Comparison of ENCODE assay signal across 15 cellular contexts in the genomic region with DNA sequence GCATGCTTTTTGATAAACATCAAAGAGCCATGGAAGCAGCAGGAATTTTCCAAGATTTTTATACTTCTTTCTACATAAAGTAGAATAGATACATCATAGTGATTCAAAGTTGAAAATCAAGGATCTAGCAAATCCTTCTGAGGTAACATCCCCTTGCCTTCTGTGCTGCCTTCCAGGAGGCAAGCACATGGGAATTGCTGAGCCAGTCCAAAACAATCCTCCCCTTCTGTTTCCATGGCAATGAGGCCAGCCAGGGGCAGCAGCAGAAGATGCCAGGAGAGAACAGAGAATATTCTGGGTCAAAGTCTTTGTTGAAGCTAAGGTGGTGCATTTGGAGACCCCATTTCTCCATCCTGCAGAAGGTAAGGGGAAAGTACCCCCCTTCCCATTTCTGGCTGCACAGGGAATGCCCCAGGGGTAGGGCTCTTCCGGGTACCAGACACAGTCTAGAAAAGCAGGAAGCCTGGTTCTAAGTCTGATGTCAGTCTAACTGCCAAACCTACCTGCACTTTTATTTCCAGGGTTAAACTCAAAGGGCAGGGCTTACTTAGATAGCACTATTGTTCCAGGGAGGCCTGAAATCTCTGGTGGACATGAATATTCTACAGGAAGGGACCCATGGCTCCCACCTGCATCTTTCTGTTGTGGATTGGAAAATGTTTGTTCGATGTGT. TPM values are rescaled to one million over a fixed set of nuclear protein-coding genes. Genes with fewer than 3 reads are reported as not detected.
DNase-seq lines count a peak whose midpoint lies in the region; ATAC-seq, FAIRE-seq and TF ChIP-seq lines count a peak whose summit lies in the region.
"Had no signal": no experiment of that assay in that cellular context is flagged by ENCODE, and none has a peak within 500 bp of the region (broad histone marks: within the 10 kb centered on the region; RNA-seq: fewer than 3 reads in every experiment).

No MANE protein-coding gene starts in this region.

- H3K27ac ChIP-seq in HepG2 (ENCODE audit: extremely low read length, insufficient read depth, low read length), result no peak overlapping the region
- no peak overlapping the region for H3K27ac ChIP-seq in right lobe of liver
- no peak overlapping the region for H3K27ac ChIP-seq in hepatocyte
- peak overlapping the region; percentile 18 for H3K27ac ChIP-seq in thymus (ENCODE audit: low read depth)
- H3K27ac ChIP-seq in vagina, result no peak overlapping the region
- H3K27ac ChIP-seq: adrenal gland, BLaER1, heart right ventricle, pancreas had no signal

- no peaks in the 10 kb centered on the region for H4K20me1 ChIP-seq in HepG2 (ENCODE audit: insufficient read depth, low read length)
- H4K20me1 ChIP-seq in hepatocyte (ENCODE audit: insufficient read depth, poor library complexity, severe bottlenecking), result no peaks in the 10 kb centered on the region
- H4K20me1 ChIP-seq: BLaER1 had no signal

- no peak for DNase-seq in HepG2 (ENCODE audit: low spot score)
- DNase-seq in right lobe of liver, result no peak
- no peak for DNase-seq in WTC11 (ENCODE audit: low spot score)
- peak; percentile 46 for DNase-seq in hepatocyte (ENCODE audit: low spot score)
- DNase-seq in activated CD8-positive, alpha-beta memory T cell treated with anti-CD3 and anti-CD28 coated beads for 24 hours, result no peak
- DNase-seq in vagina (ENCODE audit: extremely low spot score in 2 of 2), result no peak
- DNase-seq in activated CD8-positive, alpha-beta memory T cell treated with anti-CD3 and anti-CD28 coated beads, Interleukin-2, amount 50 U/mL, for 4 hours, result no peak
- DNase-seq: adrenal gland; heart right ventricle; pancreas; stimulated activated naive CD4-positive, alpha-beta T cell had no signal

- H3K4me1 Mint-ChIP-seq in WTC11, result no peaks in the 10 kb centered on the region

- no peak overlapping the region for H3K27ac Mint-ChIP-seq in WTC11

- TF ChIP-seq POLR2A in HepG2 (IDR thresholded peaks at IDR 0.05; ENCODE audit: insufficient read depth in 1 of 2, low read depth in 2 of 2, low read length in 2 of 2), result no peak
- no peak for TF ChIP-seq POLR2A in right lobe of liver (IDR thresholded peaks at IDR 0.05)
- no peak for TF ChIP-seq POLR2A in vagina (IDR thresholded peaks at IDR 0.05)

- no peak for ATAC-seq in HepG2
- no peak for ATAC-seq in right lobe of liver
- ATAC-seq in WTC11, result peak; percentile 41; the same call in 1 of the 2 replicates
- ATAC-seq: heart right ventricle, pancreas had no signal

- intact Hi-C loops in HepG2 (cut with micrococcal nuclease; ENCODE audit: unreplicated experiment), result no loop called here
- intact Hi-C loops in right lobe of liver (cut with DNase I), result no loop called here
- intact Hi-C loops in vagina (cut with DNase I), result no loop called here

- H3K9ac ChIP-seq in HepG2 (ENCODE audit: insufficient read depth, low read depth, low read length), result no peak overlapping the region
- H3K9ac ChIP-seq: BLaER1 had no signal

- H3K36me3 Mint-ChIP-seq in WTC11, result no peaks in the 10 kb centered on the region

- WGBS in HepG2 (ENCODE audit: low lambda C conversion rate), result 2% methylated on average over 2 of the region's 2 CpGs
- WGBS in right lobe of liver (ENCODE audit: insufficient coverage, low coverage, low lambda C conversion rate, missing lambda C conversion rate), result 90% methylated on average over 1 of the region's 2 CpGs
- 64% methylated on average over 2 of the region's 2 CpGs for WGBS in hepatocyte (ENCODE audit: low lambda C conversion rate, missing lambda C conversion rate)
- WGBS in thymus, result 69% methylated on average over 2 of the region's 2 CpGs

- no TSS peak for BruUV-seq in HepG2 (replicated peaks; lab: Mats Ljungman, UMichigan)

- H3K79me2 ChIP-seq in HepG2 (ENCODE audit: insufficient read depth, low read length) (no peaks in the 10 kb centered on the region), hepatocyte (no peaks in the 10 kb centered on the region)

- no peak overlapping the region for H3K4me2 ChIP-seq in HepG2 (ENCODE audit: low read depth, low read length)
- H3K4me2 ChIP-seq in hepatocyte, result no peak overlapping the region
- H3K4me2 ChIP-seq: BLaER1 had no signal

- H3K36me3 ChIP-seq in HepG2 (replicated peaks in 1 of 2; ENCODE audit: control insufficient read depth in 1 of 2, insufficient read depth in 2 of 2, low read length in 2 of 2) (no peaks in the 10 kb centered on the region), right lobe of liver (no peaks in the 10 kb centered on the region), hepatocyte (replicated peaks; ENCODE audit: insufficient read depth, low read depth) (no peaks in the 10 kb centered on the region), thymus (ENCODE audit: control insufficient read depth, insufficient read depth) (no peaks in the 10 kb centered on the region), vagina (no peaks in the 10 kb centered on the region)
- H3K36me3 ChIP-seq: adrenal gland, BLaER1, heart right ventricle, pancreas had no signal

- TF ChIP-seq EP300 in HepG2 (IDR thresholded peaks at IDR 0.05; ENCODE audit: low read depth in 2 of 2, low read length in 2 of 2), result no peak
- TF ChIP-seq EP300 in HepG2 (CRISPR knock-in tag; IDR thresholded peaks at IDR 0.05; ENCODE audit: borderline replicate concordance), result no peak

- H3K4me3 ChIP-seq in HepG2 (replicated peaks in 1 of 3; ENCODE audit: insufficient read depth in 1 of 3, low read depth in 2 of 3, low read length in 3 of 3) (no peak overlapping the region), right lobe of liver (no peak overlapping the region), hepatocyte (no peak overlapping the region), thymus (ENCODE audit: low read length) (no peak overlapping the region), vagina (no peak overlapping the region)
- H3K4me3 ChIP-seq: adrenal gland, BLaER1, heart right ventricle, pancreas had no signal

- peaks cover 4 to 29% of the 10 kb centered on the region in 2 experiments; a peak in 3 of 5 replicates for H3K27me3 ChIP-seq in HepG2 (ENCODE audit: control insufficient read depth in 1 of 2, insufficient read depth in 2 of 2, low read length in 2 of 2)
- H3K27me3 ChIP-seq in right lobe of liver, result no peaks in the 10 kb centered on the region
- H3K27me3 ChIP-seq in hepatocyte, result no peaks in the 10 kb centered on the region
- no peaks in the 10 kb centered on the region for H3K27me3 ChIP-seq in thymus (ENCODE audit: control insufficient read depth, insufficient read depth)
- no peaks in the 10 kb centered on the region for H3K27me3 ChIP-seq in vagina
- H3K27me3 ChIP-seq: adrenal gland, BLaER1, pancreas had no signal

- no peak for FAIRE-seq in HepG2 (lab: Jason Lieb, UNC)
- FAIRE-seq: pancreas had no signal

- H3K4me1 ChIP-seq in HepG2 (ENCODE audit: insufficient read depth, low read length), result no peaks in the 10 kb centered on the region
- no peaks in the 10 kb centered on the region for H3K4me1 ChIP-seq in right lobe of liver
- no peaks in the 10 kb centered on the region for H3K4me1 ChIP-seq in hepatocyte (ENCODE audit: insufficient read depth)
- peaks cover 15% of the 10 kb centered on the region for H3K4me1 ChIP-seq in thymus (ENCODE audit: control insufficient read depth, insufficient read depth, low read length)
- H3K4me1 ChIP-seq in vagina, result no peaks in the 10 kb centered on the region
- H3K4me1 ChIP-seq: adrenal gland, pancreas had no signal

- H3K4me3 Mint-ChIP-seq in WTC11, result no peak overlapping the region

- TF ChIP-seq CTCF in HepG2 (CRISPR knock-in tag; IDR thresholded peaks at IDR 0.05) (no peak), right lobe of liver (IDR thresholded peaks at IDR 0.05) (no peak), WTC11 (IDR thresholded peaks at IDR 0.05) (no peak), hepatocyte (IDR thresholded peaks at IDR 0.05; ENCODE audit: poor library complexity) (no peak), vagina (IDR thresholded peaks at IDR 0.05) (no peak)

- H3K27me3 Mint-ChIP-seq in WTC11 (ENCODE audit: low read depth), result no peaks in the 10 kb centered on the region; the same call in 1 of the 2 replicates

- CTCF ChIA-PET in HepG2 (lab: Yijun Ruan, JAX; ENCODE audit: low intra/inter-chr PET ratio, low total read pairs), result no interaction called here
- CTCF ChIA-PET in WTC11 (lab: Charles Lee), result no interaction called here

- H3K9me3 ChIP-seq in HepG2 (ENCODE audit: low read length), result no peaks in the 10 kb centered on the region
- no peaks in the 10 kb centered on the region for H3K9me3 ChIP-seq in right lobe of liver
- H3K9me3 ChIP-seq in hepatocyte (ENCODE audit: low read depth), result no peaks in the 10 kb centered on the region
- no peaks in the 10 kb centered on the region for H3K9me3 ChIP-seq in thymus (ENCODE audit: control insufficient read depth)
- H3K9me3 ChIP-seq in vagina, result no peaks in the 10 kb centered on the region
- H3K9me3 ChIP-seq: adrenal gland, BLaER1, heart right ventricle, pancreas had no signal

- in situ Hi-C loops in HepG2 (cut with HindIII; ENCODE audit: extremely low pct_ligation_motif_present, low pct_unique_long_range_greater_than_20kb), result no loop called here

- no peaks in the 10 kb centered on the region for H3K9me3 Mint-ChIP-seq in WTC11

- H2AFZ ChIP-seq in HepG2 (ENCODE audit: low read length) (no peak overlapping the region), hepatocyte (no peak overlapping the region)

- no peaks in the 10 kb centered on the region for H3K9me2 ChIP-seq in hepatocyte (replicated peaks; ENCODE audit: insufficient read depth)

- POLR2A ChIA-PET in HepG2 (lab: Yijun Ruan, JAX) (no interaction called here), WTC11 (lab: Charles Lee) (interaction anchor here (0.6 kb wide), 1 partner anchor 209 kb away, joined by 4 read pairs; no protein-coding TSS in a partner anchor)

- TF ChIP-seq RAD21 in HepG2 (CRISPR knock-in tag; IDR thresholded peaks at IDR 0.05), result no peak

RNA-seq across cellular contexts. Expression of a gene that starts 22.1 kb away (rescaled TPM):
- 38.5 and 45.8 TPM in 2 replicates for total RNA-seq in HepG2 (2016; rRNA removed; fragmentation: Illumina TruSeq; extraction: Trizol)
- 27.1 and 37.2 TPM in 2 replicates for total RNA-seq in HepG2 (2016; cell fraction: cytosol; rRNA removed; fragmentation: Illumina TruSeq; extraction: Trizol; ENCODE audit: low read depth)
- total RNA-seq in HepG2 (2016; cell fraction: insoluble cytoplasmic fraction; rRNA removed; fragmentation: Illumina TruSeq; extraction: Trizol), result 39.2 and 39.7 TPM in 2 replicates
- total RNA-seq in HepG2 (2016; cell fraction: membrane; rRNA removed; fragmentation: Illumina TruSeq; extraction: Trizol), result 50.6 and 55.2 TPM in 2 replicates
- 16.6 and 16.9 TPM in 2 replicates for total RNA-seq in HepG2 (2016; cell fraction: nucleus; rRNA removed; fragmentation: Illumina TruSeq; extraction: Trizol)
- 19.6 and 28.5 TPM in 2 replicates for polyA plus RNA-seq in HepG2 (2011; rRNA removed)
- polyA plus RNA-seq in HepG2 (2011; cell fraction: cytosol; rRNA removed), result 18.7 and 25.1 TPM in 2 replicates
- 8.8 and 11.8 TPM in 2 replicates for polyA plus RNA-seq in HepG2 (2011; cell fraction: nucleus; rRNA removed)
- 10.6 and 18.8 TPM in 2 replicates for polyA plus RNA-seq in HepG2 (2012)
- polyA plus RNA-seq in HepG2 (2016; cell fraction: cytosol; fragmentation: Illumina TruSeq; extraction: Trizol; ENCODE audit: low read depth), result 28.0 and 40.7 TPM in 2 replicates
- polyA plus RNA-seq in HepG2 (2016; cell fraction: insoluble cytoplasmic fraction; fragmentation: Illumina TruSeq; extraction: Trizol; ENCODE audit: low read depth), result 52.5 and 56.7 TPM in 2 replicates
- polyA plus RNA-seq in HepG2 (2016; cell fraction: membrane; fragmentation: Illumina TruSeq; extraction: Trizol; ENCODE audit: low read depth), result 39.4 and 51.0 TPM in 2 replicates
- polyA plus RNA-seq in HepG2 (2016; cell fraction: nucleus; fragmentation: Illumina TruSeq; extraction: Trizol; ENCODE audit: insufficient read depth, low read depth), result 36.5 and 39.2 TPM in 2 replicates
- polyA minus RNA-seq in HepG2 (2011; rRNA and poly(A)+ RNA removed; ENCODE audit: low replicate concordance), result 18.6 and 61.4 TPM in 2 replicates
- 6.7 and 8.0 TPM in 2 replicates for polyA minus RNA-seq in HepG2 (2011; cell fraction: cytosol; rRNA and poly(A)+ RNA removed)
- polyA minus RNA-seq in HepG2 (2011; cell fraction: nucleus; rRNA and poly(A)+ RNA removed), result 9.1 and 11.3 TPM in 2 replicates
- total RNA-seq in right lobe of liver, result 1 to 10 TPM in 1 of 6 experiments, under 1 TPM in 4, not detected in 1; 0.18 to 1.3 (median 0.56) TPM
- total RNA-seq in WTC11 (2021), result 37.4 to 45.6 TPM (median 40.2 TPM) in 3 replicates
- 1.7 and 3.1 TPM in 2 replicates for total RNA-seq in hepatocyte
- 5.5 and 5.6 TPM in 2 replicates for polyA plus RNA-seq in hepatocyte
- polyA plus RNA-seq in thymus, result 4.2 TPM
- not detected for total RNA-seq in vagina

RNA-seq across cellular contexts. Expression of a gene that starts 40.0 kb away (rescaled TPM):
- total RNA-seq in HepG2 (2016; rRNA removed; fragmentation: Illumina TruSeq; extraction: Trizol) (not detected in 2 replicates), right lobe of liver (not detected), WTC11 (2021) (7.6 to 12.1 TPM (median 9.2 TPM) in 3 replicates), hepatocyte (0.48 and 0.63 TPM in 2 replicates), vagina (0.74 TPM)
- not detected in 2 replicates for total RNA-seq in HepG2 (2016; cell fraction: cytosol; rRNA removed; fragmentation: Illumina TruSeq; extraction: Trizol; ENCODE audit: low read depth)
- total RNA-seq in HepG2 (2016; cell fraction: insoluble cytoplasmic fraction; rRNA removed; fragmentation: Illumina TruSeq; extraction: Trizol), result 0.02 and 0.09 TPM in 2 replicates
- 0.24 TPM in 1 of 2 replicates, not detected in the other for total RNA-seq in HepG2 (2016; cell fraction: membrane; rRNA removed; fragmentation: Illumina TruSeq; extraction: Trizol)
- not detected in 2 replicates for total RNA-seq in HepG2 (2016; cell fraction: nucleus; rRNA removed; fragmentation: Illumina TruSeq; extraction: Trizol)
- polyA plus RNA-seq in HepG2 (2011; rRNA removed) (0.03 and 0.15 TPM in 2 replicates), hepatocyte (0.21 and 0.99 TPM in 2 replicates), thymus (0.16 TPM)
- 0.03 and 0.05 TPM in 2 replicates for polyA plus RNA-seq in HepG2 (2011; cell fraction: cytosol; rRNA removed)
- not detected in 2 replicates for polyA plus RNA-seq in HepG2 (2011; cell fraction: nucleus; rRNA removed)
- not detected in 2 replicates for polyA plus RNA-seq in HepG2 (2012)
- polyA plus RNA-seq in HepG2 (2016; cell fraction: cytosol; fragmentation: Illumina TruSeq; extraction: Trizol; ENCODE audit: low read depth), result not detected in 2 replicates
- polyA plus RNA-seq in HepG2 (2016; cell fraction: insoluble cytoplasmic fraction; fragmentation: Illumina TruSeq; extraction: Trizol; ENCODE audit: low read depth), result 0.12 and 0.19 TPM in 2 replicates
- not detected in 2 replicates for polyA plus RNA-seq in HepG2 (2016; cell fraction: membrane; fragmentation: Illumina TruSeq; extraction: Trizol; ENCODE audit: low read depth)
- not detected in 2 replicates for polyA plus RNA-seq in HepG2 (2016; cell fraction: nucleus; fragmentation: Illumina TruSeq; extraction: Trizol; ENCODE audit: insufficient read depth, low read depth)
- 0.54 TPM in 1 of 2 replicates, not detected in the other for polyA minus RNA-seq in HepG2 (2011; rRNA and poly(A)+ RNA removed; ENCODE audit: low replicate concordance)
- polyA minus RNA-seq in HepG2 (2011; cell fraction: cytosol; rRNA and poly(A)+ RNA removed), result not detected in 2 replicates
- polyA minus RNA-seq in HepG2 (2011; cell fraction: nucleus; rRNA and poly(A)+ RNA removed), result not detected in 2 replicates
- total RNA-seq: lower leg skin, MCF 10A had no signal

RNA-seq across cellular contexts. Expression of a gene that starts 43.8 kb away (rescaled TPM):
- 11.8 and 21.2 TPM in 2 replicates for total RNA-seq in HepG2 (2016; rRNA removed; fragmentation: Illumina TruSeq; extraction: Trizol)
- 3.5 and 3.7 TPM in 2 replicates for total RNA-seq in HepG2 (2016; cell fraction: cytosol; rRNA removed; fragmentation: Illumina TruSeq; extraction: Trizol; ENCODE audit: low read depth)
- 9.9 and 20.3 TPM in 2 replicates for total RNA-seq in HepG2 (2016; cell fraction: insoluble cytoplasmic fraction; rRNA removed; fragmentation: Illumina TruSeq; extraction: Trizol)
- 14.2 and 15.5 TPM in 2 replicates for total RNA-seq in HepG2 (2016; cell fraction: membrane; rRNA removed; fragmentation: Illumina TruSeq; extraction: Trizol)
- 19.3 and 24.0 TPM in 2 replicates for total RNA-seq in HepG2 (2016; cell fraction: nucleus; rRNA removed; fragmentation: Illumina TruSeq; extraction: Trizol)
- 15.2 and 19.2 TPM in 2 replicates for polyA plus RNA-seq in HepG2 (2011; rRNA removed)
- 16.7 and 16.8 TPM in 2 replicates for polyA plus RNA-seq in HepG2 (2011; cell fraction: cytosol; rRNA removed)
- polyA plus RNA-seq in HepG2 (2011; cell fraction: nucleus; rRNA removed), result 12.0 and 12.7 TPM in 2 replicates
- polyA plus RNA-seq in HepG2 (2012), result 7.1 and 9.5 TPM in 2 replicates
- polyA plus RNA-seq in HepG2 (2016; cell fraction: cytosol; fragmentation: Illumina TruSeq; extraction: Trizol; ENCODE audit: low read depth), result 2.7 and 3.6 TPM in 2 replicates
- 7.6 and 11.6 TPM in 2 replicates for polyA plus RNA-seq in HepG2 (2016; cell fraction: insoluble cytoplasmic fraction; fragmentation: Illumina TruSeq; extraction: Trizol; ENCODE audit: low read depth)
- polyA plus RNA-seq in HepG2 (2016; cell fraction: membrane; fragmentation: Illumina TruSeq; extraction: Trizol; ENCODE audit: low read depth), result 8.6 and 8.7 TPM in 2 replicates
- 26.2 and 26.3 TPM in 2 replicates for polyA plus RNA-seq in HepG2 (2016; cell fraction: nucleus; fragmentation: Illumina TruSeq; extraction: Trizol; ENCODE audit: insufficient read depth, low read depth)
- 75.6 and 115 TPM in 2 replicates for polyA minus RNA-seq in HepG2 (2011; rRNA and poly(A)+ RNA removed; ENCODE audit: low replicate concordance)
- polyA minus RNA-seq in HepG2 (2011; cell fraction: cytosol; rRNA and poly(A)+ RNA removed), result 19.2 and 22.7 TPM in 2 replicates
- polyA minus RNA-seq in HepG2 (2011; cell fraction: nucleus; rRNA and poly(A)+ RNA removed), result 13.9 and 16.2 TPM in 2 replicates
- 10 to 100 TPM; 14.2 to 73.9 (median 27.2) TPM for total RNA-seq in right lobe of liver
- total RNA-seq in WTC11 (2021), result 10.3 to 12.0 TPM (median 11.9 TPM) in 3 replicates
- total RNA-seq in hepatocyte, result 30.2 and 40.7 TPM in 2 replicates
- polyA plus RNA-seq in hepatocyte, result 16.6 and 18.3 TPM in 2 replicates
- 10.8 TPM for polyA plus RNA-seq in thymus
- total RNA-seq in vagina, result 40.8 TPM
